1 cellular context compared by ENCODE assay signal in the genomic region with DNA sequence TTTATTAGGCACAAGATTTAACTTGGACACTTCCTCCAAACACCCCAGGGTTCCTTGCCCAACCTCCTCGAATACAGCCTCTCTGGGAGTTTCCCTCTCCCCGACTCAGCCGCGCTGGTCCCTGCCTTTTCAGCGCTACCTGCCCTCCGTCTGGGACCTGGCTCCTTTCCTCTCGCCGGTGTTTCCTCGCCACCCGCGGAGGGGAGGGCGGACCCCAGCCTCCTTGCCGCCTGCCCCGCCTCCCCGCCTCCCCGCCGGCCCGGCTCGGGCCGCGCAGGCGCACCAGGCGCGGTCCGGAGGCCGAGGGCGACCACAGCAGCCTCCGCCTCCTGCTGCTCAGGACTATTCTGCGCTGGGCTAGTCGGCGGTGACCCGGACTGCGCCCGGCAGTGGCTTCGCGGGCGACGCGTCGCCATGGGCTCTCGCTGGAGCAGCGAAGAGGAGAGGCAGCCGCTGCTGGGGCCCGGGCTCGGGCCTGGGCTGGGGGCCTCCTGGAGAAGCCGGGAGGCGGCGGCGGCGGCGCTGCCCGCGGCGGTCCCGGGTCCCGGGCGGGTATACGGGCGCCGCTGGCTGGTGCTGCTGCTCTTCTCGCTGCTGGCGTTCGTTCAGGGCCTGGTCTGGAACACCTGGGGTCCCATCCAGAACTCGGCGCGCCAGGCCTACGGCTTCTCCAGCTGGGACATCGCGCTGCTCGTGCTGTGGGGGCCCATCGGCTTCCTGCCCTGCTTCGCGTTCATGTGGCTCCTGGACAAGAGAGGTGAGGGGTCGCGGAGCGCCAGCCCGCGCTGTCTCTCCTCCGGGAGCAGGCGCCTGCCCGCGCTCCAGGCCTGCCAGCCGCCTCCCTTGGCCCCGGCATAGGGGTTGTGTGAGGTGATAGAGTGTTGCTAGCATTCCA.
TF ChIP-seq lines count a peak whose summit lies in the region.

A gene with protein sequence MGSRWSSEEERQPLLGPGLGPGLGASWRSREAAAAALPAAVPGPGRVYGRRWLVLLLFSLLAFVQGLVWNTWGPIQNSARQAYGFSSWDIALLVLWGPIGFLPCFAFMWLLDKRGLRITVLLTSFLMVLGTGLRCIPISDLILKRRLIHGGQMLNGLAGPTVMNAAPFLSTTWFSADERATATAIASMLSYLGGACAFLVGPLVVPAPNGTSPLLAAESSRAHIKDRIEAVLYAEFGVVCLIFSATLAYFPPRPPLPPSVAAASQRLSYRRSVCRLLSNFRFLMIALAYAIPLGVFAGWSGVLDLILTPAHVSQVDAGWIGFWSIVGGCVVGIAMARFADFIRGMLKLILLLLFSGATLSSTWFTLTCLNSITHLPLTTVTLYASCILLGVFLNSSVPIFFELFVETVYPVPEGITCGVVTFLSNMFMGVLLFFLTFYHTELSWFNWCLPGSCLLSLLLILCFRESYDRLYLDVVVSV (plus strand): TSS at position 291 of the 895 bp plus-strand sequence. CDS start 124 bp downstream, at position 415.

TF ChIP-seq in K562, 482 proteins besides CTCF, POLR2A, EP300 and RAD21 (continued from another document and continues in another):
- TF ChIP-seq, protein P1, sequence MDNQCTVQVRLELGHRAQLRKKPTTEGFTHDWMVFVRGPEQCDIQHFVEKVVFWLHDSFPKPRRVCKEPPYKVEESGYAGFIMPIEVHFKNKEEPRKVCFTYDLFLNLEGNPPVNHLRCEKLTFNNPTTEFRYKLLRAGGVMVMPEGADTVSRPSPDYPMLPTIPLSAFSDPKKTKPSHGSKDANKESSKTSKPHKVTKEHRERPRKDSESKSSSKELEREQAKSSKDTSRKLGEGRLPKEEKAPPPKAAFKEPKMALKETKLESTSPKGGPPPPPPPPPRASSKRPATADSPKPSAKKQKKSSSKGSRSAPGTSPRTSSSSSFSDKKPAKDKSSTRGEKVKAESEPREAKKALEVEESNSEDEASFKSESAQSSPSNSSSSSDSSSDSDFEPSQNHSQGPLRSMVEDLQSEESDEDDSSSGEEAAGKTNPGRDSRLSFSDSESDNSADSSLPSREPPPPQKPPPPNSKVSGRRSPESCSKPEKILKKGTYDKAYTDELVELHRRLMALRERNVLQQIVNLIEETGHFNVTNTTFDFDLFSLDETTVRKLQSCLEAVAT (IDR thresholded peaks at IDR 0.05): no peak
- TF ChIP-seq CBX1 (IDR thresholded peaks at IDR 0.05; ENCODE audit: low read depth) (no peak), PHF8 (IDR thresholded peaks at IDR 0.05; ENCODE audit: borderline replicate concordance, low read length) (peak; percentile 73; the same call in 1 of the 2 replicates), SMAD4 (CRISPR knock-in tag; conservative IDR thresholded peaks at IDR 0.05) (0 out of 2 replicates have a peak, but pooled peaks have one; percentile 20), ASH1L (IDR thresholded peaks at IDR 0.05; ENCODE audit: borderline replicate concordance, low read depth, partially characterized antibody) (no peak), RBFOX2 (IDR thresholded peaks at IDR 0.05; ENCODE audit: low read depth, low read length) (peak; percentile 85), POLR2AphosphoS5 (IDR thresholded peaks at IDR 0.05; ENCODE audit: control insufficient read depth, insufficient read depth, low read depth, low read length) (peak; percentile 33; the same call in 1 of the 2 replicates), VEZF1 (CRISPR knock-in tag; IDR thresholded peaks at IDR 0.05) (peak; percentile 86), CBFA2T3 (IDR thresholded peaks at IDR 0.05) (no peak), ZNF212 (CRISPR knock-in tag; IDR thresholded peaks at IDR 0.05) (no peak), TCF3 (CRISPR knock-in tag; IDR thresholded peaks at IDR 0.05) (no peak), KAT7 (CRISPR knock-in tag; IDR thresholded peaks at IDR 0.05; ENCODE audit: borderline replicate concordance) (0 out of 2 replicates have a peak, but pooled peaks have one; percentile 6), ARID3B (CRISPR knock-in tag; IDR thresholded peaks at IDR 0.05; ENCODE audit: borderline replicate concordance) (no peak), GATAD2B (IDR thresholded peaks at IDR 0.05; ENCODE audit: borderline replicate concordance) (0 out of 2 replicates have a peak, but pooled peaks have one; percentile 22), ATF1 (CRISPR knock-in tag; IDR thresholded peaks at IDR 0.05) (no peak), ATF1 (tag; IDR thresholded peaks at IDR 0.05) (peak; percentile 46), RUNX1 (IDR thresholded peaks at IDR 0.05; ENCODE audit: low read depth) (no peak), NR1H2 (CRISPR knock-in tag; IDR thresholded peaks at IDR 0.05) (no peak), THRAP3 (IDR thresholded peaks at IDR 0.05; ENCODE audit: borderline replicate concordance) (no peak), HNRNPLL (IDR thresholded peaks at IDR 0.05; ENCODE audit: low read depth, low read length, poor library complexity, severe bottlenecking) (peak; percentile 45), NONO (IDR thresholded peaks at IDR 0.05; ENCODE audit: low read depth in 2 of 2, low read length in 1 of 2) (peak; percentile 40 to 82; a peak in 2 of 4 replicates), ATF7 (IDR thresholded peaks at IDR 0.05) (peak; percentile 64; the same call in 1 of the 2 replicates), POLR2B (IDR thresholded peaks at IDR 0.05; ENCODE audit: low read depth, partially characterized antibody) (no peak), SMARCB1 (IDR thresholded peaks at IDR 0.05; ENCODE audit: insufficient read length, low read depth) (no peak), ZNF592 (IDR thresholded peaks at IDR 0.05) (0 out of 2 replicates have a peak, but pooled peaks have one; percentile 21), XRCC4 (IDR thresholded peaks at IDR 0.05; ENCODE audit: extremely low read depth, insufficient read depth, insufficient read length) (no peak), STAT5A (IDR thresholded peaks at IDR 0.05; ENCODE audit: borderline replicate concordance, low read length) (no peak), GABPB1 (CRISPR knock-in tag; IDR thresholded peaks at IDR 0.05) (no peak), RBM25 (IDR thresholded peaks at IDR 0.05; ENCODE audit: low read depth, low read length, severe bottlenecking) (no peak)
- TF ChIP-seq, protein P2, sequence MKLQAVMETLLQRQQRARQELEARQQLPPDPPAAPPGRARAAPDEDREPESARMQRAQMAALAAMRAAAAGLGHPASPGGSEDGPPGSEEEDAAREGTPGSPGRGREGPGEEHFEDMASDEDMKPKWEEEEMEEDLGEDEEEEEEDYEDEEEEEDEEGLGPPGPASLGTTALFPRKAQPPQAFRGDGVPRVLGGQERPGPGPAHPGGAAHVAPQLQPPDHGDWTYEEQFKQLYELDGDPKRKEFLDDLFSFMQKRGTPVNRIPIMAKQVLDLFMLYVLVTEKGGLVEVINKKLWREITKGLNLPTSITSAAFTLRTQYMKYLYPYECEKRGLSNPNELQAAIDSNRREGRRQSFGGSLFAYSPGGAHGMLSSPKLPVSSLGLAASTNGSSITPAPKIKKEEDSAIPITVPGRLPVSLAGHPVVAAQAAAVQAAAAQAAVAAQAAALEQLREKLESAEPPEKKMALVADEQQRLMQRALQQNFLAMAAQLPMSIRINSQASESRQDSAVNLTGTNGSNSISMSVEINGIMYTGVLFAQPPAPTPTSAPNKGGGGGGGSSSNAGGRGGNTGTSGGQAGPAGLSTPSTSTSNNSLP (IDR thresholded peaks at IDR 0.05; ENCODE audit: borderline replicate concordance, low read depth, low read length): no peak
- TF ChIP-seq, protein P3, sequence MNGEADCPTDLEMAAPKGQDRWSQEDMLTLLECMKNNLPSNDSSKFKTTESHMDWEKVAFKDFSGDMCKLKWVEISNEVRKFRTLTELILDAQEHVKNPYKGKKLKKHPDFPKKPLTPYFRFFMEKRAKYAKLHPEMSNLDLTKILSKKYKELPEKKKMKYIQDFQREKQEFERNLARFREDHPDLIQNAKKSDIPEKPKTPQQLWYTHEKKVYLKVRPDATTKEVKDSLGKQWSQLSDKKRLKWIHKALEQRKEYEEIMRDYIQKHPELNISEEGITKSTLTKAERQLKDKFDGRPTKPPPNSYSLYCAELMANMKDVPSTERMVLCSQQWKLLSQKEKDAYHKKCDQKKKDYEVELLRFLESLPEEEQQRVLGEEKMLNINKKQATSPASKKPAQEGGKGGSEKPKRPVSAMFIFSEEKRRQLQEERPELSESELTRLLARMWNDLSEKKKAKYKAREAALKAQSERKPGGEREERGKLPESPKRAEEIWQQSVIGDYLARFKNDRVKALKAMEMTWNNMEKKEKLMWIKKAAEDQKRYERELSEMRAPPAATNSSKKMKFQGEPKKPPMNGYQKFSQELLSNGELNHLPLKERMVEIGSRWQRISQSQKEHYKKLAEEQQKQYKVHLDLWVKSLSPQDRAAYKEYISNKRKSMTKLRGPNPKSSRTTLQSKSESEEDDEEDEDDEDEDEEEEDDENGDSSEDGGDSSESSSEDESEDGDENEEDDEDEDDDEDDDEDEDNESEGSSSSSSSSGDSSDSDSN (IDR thresholded peaks at IDR 0.05; ENCODE audit: borderline replicate concordance in 1 of 2, low read depth in 2 of 2, low read length in 2 of 2): 0 out of 4 replicates have a peak, but pooled peaks of 1 of the 2 experiments have one; percentile 22
- TF ChIP-seq, protein P4, sequence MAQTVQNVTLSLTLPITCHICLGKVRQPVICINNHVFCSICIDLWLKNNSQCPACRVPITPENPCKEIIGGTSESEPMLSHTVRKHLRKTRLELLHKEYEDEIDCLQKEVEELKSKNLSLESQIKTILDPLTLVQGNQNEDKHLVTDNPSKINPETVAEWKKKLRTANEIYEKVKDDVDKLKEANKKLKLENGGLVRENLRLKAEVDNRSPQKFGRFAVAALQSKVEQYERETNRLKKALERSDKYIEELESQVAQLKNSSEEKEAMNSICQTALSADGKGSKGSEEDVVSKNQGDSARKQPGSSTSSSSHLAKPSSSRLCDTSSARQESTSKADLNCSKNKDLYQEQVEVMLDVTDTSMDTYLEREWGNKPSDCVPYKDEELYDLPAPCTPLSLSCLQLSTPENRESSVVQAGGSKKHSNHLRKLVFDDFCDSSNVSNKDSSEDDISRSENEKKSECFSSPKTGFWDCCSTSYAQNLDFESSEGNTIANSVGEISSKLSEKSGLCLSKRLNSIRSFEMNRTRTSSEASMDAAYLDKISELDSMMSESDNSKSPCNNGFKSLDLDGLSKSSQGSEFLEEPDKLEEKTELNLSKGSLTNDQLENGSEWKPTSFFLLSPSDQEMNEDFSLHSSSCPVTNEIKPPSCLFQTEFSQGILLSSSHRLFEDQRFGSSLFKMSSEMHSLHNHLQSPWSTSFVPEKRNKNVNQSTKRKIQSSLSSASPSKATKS (CRISPR knock-in tag; IDR thresholded peaks at IDR 0.05): no peak
